1 cellular context compared by ENCODE assay signal in genomic region chr11:105155679-105156078, GRCh38.
TF ChIP-seq lines count a peak whose summit lies in the region.

No MANE protein-coding gene starts in this region.

TF ChIP-seq in GM23338, 12 proteins besides CTCF, POLR2A, EP300 and RAD21 (continued from another document):
- TF ChIP-seq, protein P1, sequence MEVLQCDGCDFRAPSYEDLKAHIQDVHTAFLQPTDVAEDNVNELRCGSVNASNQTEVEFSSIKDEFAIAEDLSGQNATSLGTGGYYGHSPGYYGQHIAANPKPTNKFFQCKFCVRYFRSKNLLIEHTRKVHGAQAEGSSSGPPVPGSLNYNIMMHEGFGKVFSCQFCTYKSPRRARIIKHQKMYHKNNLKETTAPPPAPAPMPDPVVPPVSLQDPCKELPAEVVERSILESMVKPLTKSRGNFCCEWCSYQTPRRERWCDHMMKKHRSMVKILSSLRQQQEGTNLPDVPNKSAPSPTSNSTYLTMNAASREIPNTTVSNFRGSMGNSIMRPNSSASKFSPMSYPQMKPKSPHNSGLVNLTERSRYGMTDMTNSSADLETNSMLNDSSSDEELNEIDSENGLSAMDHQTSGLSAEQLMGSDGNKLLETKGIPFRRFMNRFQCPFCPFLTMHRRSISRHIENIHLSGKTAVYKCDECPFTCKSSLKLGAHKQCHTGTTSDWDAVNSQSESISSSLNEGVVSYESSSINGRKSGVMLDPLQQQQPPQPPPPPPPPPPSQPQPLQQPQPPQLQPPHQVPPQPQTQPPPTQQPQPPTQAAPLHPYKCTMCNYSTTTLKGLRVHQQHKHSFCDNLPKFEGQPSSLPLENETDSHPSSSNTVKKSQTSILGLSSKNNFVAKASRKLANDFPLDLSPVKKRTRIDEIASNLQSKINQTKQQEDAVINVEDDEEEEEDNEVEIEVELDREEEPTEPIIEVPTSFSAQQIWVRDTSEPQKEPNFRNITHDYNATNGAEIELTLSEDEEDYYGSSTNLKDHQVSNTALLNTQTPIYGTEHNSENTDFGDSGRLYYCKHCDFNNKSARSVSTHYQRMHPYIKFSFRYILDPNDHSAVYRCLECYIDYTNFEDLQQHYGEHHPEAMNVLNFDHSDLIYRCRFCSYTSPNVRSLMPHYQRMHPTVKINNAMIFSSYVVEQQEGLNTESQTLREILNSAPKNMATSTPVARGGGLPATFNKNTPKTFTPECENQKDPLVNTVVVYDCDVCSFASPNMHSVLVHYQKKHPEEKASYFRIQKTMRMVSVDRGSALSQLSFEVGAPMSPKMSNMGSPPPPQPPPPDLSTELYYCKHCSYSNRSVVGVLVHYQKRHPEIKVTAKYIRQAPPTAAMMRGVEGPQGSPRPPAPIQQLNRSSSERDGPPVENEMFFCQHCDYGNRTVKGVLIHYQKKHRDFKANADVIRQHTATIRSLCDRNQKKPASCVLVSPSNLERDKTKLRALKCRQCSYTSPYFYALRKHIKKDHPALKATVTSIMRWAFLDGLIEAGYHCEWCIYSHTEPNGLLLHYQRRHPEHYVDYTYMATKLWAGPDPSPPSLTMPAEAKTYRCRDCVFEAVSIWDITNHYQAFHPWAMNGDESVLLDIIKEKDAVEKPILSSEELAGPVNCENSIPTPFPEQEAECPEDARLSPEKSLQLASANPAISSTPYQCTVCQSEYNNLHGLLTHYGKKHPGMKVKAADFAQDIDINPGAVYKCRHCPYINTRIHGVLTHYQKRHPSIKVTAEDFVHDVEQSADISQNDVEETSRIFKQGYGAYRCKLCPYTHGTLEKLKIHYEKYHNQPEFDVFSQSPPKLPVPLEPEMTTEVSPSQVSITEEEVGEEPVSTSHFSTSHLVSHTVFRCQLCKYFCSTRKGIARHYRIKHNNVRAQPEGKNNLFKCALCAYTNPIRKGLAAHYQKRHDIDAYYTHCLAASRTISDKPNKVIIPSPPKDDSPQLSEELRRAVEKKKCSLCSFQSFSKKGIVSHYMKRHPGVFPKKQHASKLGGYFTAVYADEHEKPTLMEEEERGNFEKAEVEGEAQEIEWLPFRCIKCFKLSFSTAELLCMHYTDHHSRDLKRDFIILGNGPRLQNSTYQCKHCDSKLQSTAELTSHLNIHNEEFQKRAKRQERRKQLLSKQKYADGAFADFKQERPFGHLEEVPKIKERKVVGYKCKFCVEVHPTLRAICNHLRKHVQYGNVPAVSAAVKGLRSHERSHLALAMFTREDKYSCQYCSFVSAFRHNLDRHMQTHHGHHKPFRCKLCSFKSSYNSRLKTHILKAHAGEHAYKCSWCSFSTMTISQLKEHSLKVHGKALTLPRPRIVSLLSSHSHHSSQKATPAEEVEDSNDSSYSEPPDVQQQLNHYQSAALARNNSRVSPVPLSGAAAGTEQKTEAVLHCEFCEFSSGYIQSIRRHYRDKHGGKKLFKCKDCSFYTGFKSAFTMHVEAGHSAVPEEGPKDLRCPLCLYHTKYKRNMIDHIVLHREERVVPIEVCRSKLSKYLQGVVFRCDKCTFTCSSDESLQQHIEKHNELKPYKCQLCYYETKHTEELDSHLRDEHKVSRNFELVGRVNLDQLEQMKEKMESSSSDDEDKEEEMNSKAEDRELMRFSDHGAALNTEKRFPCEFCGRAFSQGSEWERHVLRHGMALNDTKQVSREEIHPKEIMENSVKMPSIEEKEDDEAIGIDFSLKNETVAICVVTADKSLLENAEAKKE (CRISPR knock-in tag; IDR thresholded peaks at IDR 0.05) = no peak
- TF ChIP-seq JUNB (IDR thresholded peaks at IDR 0.05; ENCODE audit: unreplicated experiment) = no peak
